In genomic region chr12:111152581-111152980, GRCh38 we compare ENCODE assay signal across 33 cellular contexts.
"Had no signal": no experiment of that assay in that cellular context is flagged by ENCODE, and none has a peak within 500 bp of the region (broad histone marks: within the 10 kb centered on the region; RNA-seq: fewer than 3 reads in every experiment).

No MANE protein-coding gene starts in this region.

- H2AFZ ChIP-seq: PC-9 had no signal

- H3K27ac ChIP-seq: cardiac muscle cell, KMS-11, PC-9, WERI-Rb-1 had no signal

- H3K4me1 Mint-ChIP-seq: activated CD4-positive, alpha-beta memory T cell treated with anti-CD3 and anti-CD28 coated beads, Interleukin-2, amount 10 ng/mL, durations not matched to agents 7 days and 5 days; activated CD8-positive, alpha-beta memory T cell treated with anti-CD3 and anti-CD28 coated beads, Interleukin-2, amount 10 ng/mL, durations not matched to agents 7 days and 5 days; activated naive CD8-positive, alpha-beta T cell treated with anti-CD3 and anti-CD28 coated beads for 36 hours; activated T-helper 17 cell treated with anti-CD3 and anti-CD28 coated beads, Interleukin-2, amount 50 U/mL, for 72 hours had no signal

- H3K4me2 ChIP-seq: KMS-11, PC-9 had no signal

- H3K4me3 ChIP-seq: cardiac muscle cell, PC-9 had no signal

- H3K27me3 Mint-ChIP-seq: activated naive CD8-positive, alpha-beta T cell treated with anti-CD3 and anti-CD28 coated beads for 36 hours had no signal

- H3K9ac ChIP-seq: KMS-11 had no signal

- H3K4me3 Mint-ChIP-seq: activated CD4-positive, alpha-beta memory T cell treated with anti-CD3 and anti-CD28 coated beads, Interleukin-2, amount 10 ng/mL, durations not matched to agents 7 days and 5 days; activated CD8-positive, alpha-beta memory T cell treated with anti-CD3 and anti-CD28 coated beads, Interleukin-2, amount 10 ng/mL, durations not matched to agents 7 days and 5 days; activated naive CD8-positive, alpha-beta T cell treated with anti-CD3 and anti-CD28 coated beads for 36 hours; activated T-cell treated with anti-CD3 and anti-CD28 coated beads, Interleukin-2, amount 50 U/mL, for 72 hours; activated T-helper 17 cell treated with anti-CD3 and anti-CD28 coated beads, Interleukin-2, amount 50 U/mL, for 72 hours had no signal

- DNase-seq: activated CD4-positive, alpha-beta memory T cell treated with anti-CD3 and anti-CD28 coated beads, Interleukin-2, amount 10 ng/mL, durations not matched to agents 7 days and 5 days; activated CD4-positive, alpha-beta T cell treated with anti-CD3 and anti-CD28 coated beads for 1 hour; activated CD4-positive, alpha-beta T cell treated with anti-CD3 and anti-CD28 coated beads for 48 hours; activated CD4-positive, CD25-positive, alpha-beta regulatory T cell; activated CD8-positive, alpha-beta memory T cell treated with anti-CD3 and anti-CD28 coated beads for 24 hours; activated CD8-positive, alpha-beta memory T cell treated with anti-CD3 and anti-CD28 coated beads, Interleukin-2, amount 10 ng/mL, durations not matched to agents 7 days and 5 days; activated effector memory CD4-positive, alpha-beta T cell treated with anti-CD3 and anti-CD28 coated beads, Interleukin-2, amount 50 U/mL, for 16 hours; activated naive CD4-positive, alpha-beta T cell; activated naive CD4-positive, alpha-beta T cell treated with anti-CD3 and anti-CD28 coated beads, Interleukin-2, amount 50 U/mL, for 16 hours; activated naive CD8-positive, alpha-beta T cell treated with anti-CD3 and anti-CD28 coated beads for 36 hours; activated T-cell treated with anti-CD3 and anti-CD28 coated beads, Interleukin-2, amount 50 U/mL, for 1 hour; activated T-cell treated with anti-CD3 and anti-CD28 coated beads, Interleukin-2, amount 50 U/mL, for 72 hours; amniotic stem cell; aorta; MM.1S; MV-4-11; NCI-H1092; NCI-H1436 treated with DMSO at 0.1 percent for 48 hours; NCI-H1694 treated with DMSO at 0.1 percent for 48 hours; NCI-H2029; NCI-H345; NCI-H526; NCI-H748 treated with DMSO at 0.1 percent for 48 hours; PC-9; Right ventricle myocardium superior; SW 1271; T-helper 1 cell; T-helper 2 cell; T-helper 9 cell; WERI-Rb-1 had no signal

- H3K36me3 ChIP-seq: cardiac muscle cell, WERI-Rb-1 had no signal

- H3K27me3 ChIP-seq: cardiac muscle cell had no signal

- H3K27ac Mint-ChIP-seq: activated CD4-positive, alpha-beta memory T cell treated with anti-CD3 and anti-CD28 coated beads, Interleukin-2, amount 10 ng/mL, durations not matched to agents 7 days and 5 days; activated CD8-positive, alpha-beta memory T cell treated with anti-CD3 and anti-CD28 coated beads, Interleukin-2, amount 10 ng/mL, durations not matched to agents 7 days and 5 days; activated naive CD8-positive, alpha-beta T cell treated with anti-CD3 and anti-CD28 coated beads for 36 hours; activated T-cell treated with anti-CD3 and anti-CD28 coated beads, Interleukin-2, amount 50 U/mL, for 72 hours; activated T-helper 17 cell treated with anti-CD3 and anti-CD28 coated beads, Interleukin-2, amount 50 U/mL, for 72 hours had no signal

- H3K36me3 Mint-ChIP-seq: activated CD8-positive, alpha-beta memory T cell treated with anti-CD3 and anti-CD28 coated beads, Interleukin-2, amount 10 ng/mL, durations not matched to agents 7 days and 5 days; activated naive CD8-positive, alpha-beta T cell treated with anti-CD3 and anti-CD28 coated beads for 36 hours had no signal

- H3K9me3 Mint-ChIP-seq: activated CD4-positive, alpha-beta memory T cell treated with anti-CD3 and anti-CD28 coated beads, Interleukin-2, amount 10 ng/mL, durations not matched to agents 7 days and 5 days had no signal
